ENCODE assay signal across 8 cellular contexts in the genomic region with DNA sequence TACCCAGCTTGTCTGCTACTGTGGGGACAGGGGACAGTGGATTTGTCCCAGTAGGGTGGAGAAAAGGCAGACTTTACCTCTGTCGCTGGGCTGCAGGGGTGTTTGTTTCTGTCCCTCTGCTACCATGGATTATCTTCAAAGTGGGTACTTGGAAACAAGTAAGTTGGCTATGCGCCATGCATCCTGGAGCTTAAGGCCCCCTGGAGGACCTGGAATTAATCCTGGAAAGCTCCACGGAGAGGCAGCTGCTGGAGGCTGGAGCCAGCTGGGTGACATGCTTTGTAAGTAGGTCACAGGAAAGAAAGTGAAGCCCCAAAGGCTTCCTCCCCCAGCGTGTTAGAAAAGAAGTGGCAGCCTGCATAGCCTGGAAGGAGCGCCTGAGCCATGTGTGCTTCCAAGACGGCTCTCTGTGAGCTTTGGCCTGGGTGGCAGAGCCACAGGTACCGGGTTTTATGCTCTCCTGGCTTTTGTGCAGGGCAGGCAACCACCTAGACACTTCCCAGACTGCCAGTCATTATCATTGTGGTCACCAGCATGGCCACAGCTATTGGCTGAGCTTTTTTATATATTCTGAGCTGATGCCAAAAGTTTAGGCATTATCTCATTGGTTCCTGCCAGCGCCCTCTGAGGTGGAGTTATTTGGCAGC. TPM values are rescaled to one million over a fixed set of nuclear protein-coding genes. Genes with fewer than 3 reads are reported as not detected.
DNase-seq lines count a peak whose midpoint lies in the region; ATAC-seq and TF ChIP-seq lines count a peak whose summit lies in the region.

No MANE protein-coding gene starts in this region.

- peak; percentile 73 for DNase-seq in AG20443 (ENCODE audit: low spot score)
- DNase-seq in NCI-H1694 (lab: John Stamatoyannopoulos, UW), result peak; percentile 53
- DNase-seq in body of pancreas, result peak; percentile 22 to 51 (median 30)
- DNase-seq in left kidney (ENCODE audit: low read depth, low spot score), result peak; percentile 80
- DNase-seq in vagina (ENCODE audit: extremely low spot score in 2 of 2), result no peak
- no peak for DNase-seq in activated CD4-positive, alpha-beta T cell treated with anti-CD3 and anti-CD28 coated beads, Interleukin-2, amount 50 U/mL, for 4 hours
- no peak for DNase-seq in omental fat pad (ENCODE audit: low spot score)
- DNase-seq in activated CD4-positive, CD25-positive, alpha-beta regulatory T cell (lab: John Stamatoyannopoulos, UW), result no peak

- TF ChIP-seq CTCF in body of pancreas (IDR thresholded peaks at IDR 0.05) (no peak), vagina (IDR thresholded peaks at IDR 0.05) (no peak), omental fat pad (IDR thresholded peaks at IDR 0.05) (no peak)

- H3K27me3 ChIP-seq in body of pancreas, result no peaks in the 10 kb centered on the region
- no peaks in the 10 kb centered on the region for H3K27me3 ChIP-seq in vagina

- intact Hi-C loops in body of pancreas (cut with DNase I), result no loop called here
- intact Hi-C loops in vagina (cut with DNase I), result no loop called here

- TF ChIP-seq POLR2A in body of pancreas (IDR thresholded peaks at IDR 0.05), result no peak
- no peak for TF ChIP-seq POLR2A in vagina (IDR thresholded peaks at IDR 0.05)

- WGBS in body of pancreas, 2 donors, result 45 to 47% methylated on average over 7 to 8 of the region's 8 CpGs

- H3K9me3 ChIP-seq in body of pancreas (no peaks in the 10 kb centered on the region), vagina (no peaks in the 10 kb centered on the region)

- H3K4me1 ChIP-seq in body of pancreas, result peaks cover 13% of the 10 kb centered on the region
- peaks cover 28% of the 10 kb centered on the region for H3K4me1 ChIP-seq in vagina

- H3K27ac ChIP-seq in body of pancreas (peak overlapping the region in 2 of 4 donors; percentile 15 to 45), vagina (peak overlapping the region; percentile 3)

- H3K4me3 ChIP-seq in body of pancreas (no peak overlapping the region), vagina (no peak overlapping the region)

- ATAC-seq in body of pancreas (peak; percentile 58), omental fat pad (ENCODE audit: low FRiP score) (no peak)

- H3K36me3 ChIP-seq in body of pancreas (replicated peaks in 1 of 2; ENCODE audit: insufficient read depth in 1 of 2, low read depth in 2 of 2) (no peaks in the 10 kb centered on the region), vagina (no peaks in the 10 kb centered on the region)

RNA-seq across cellular contexts. Expression of a gene that starts 9.5 kb away (rescaled TPM):
- 1 to 10 TPM; 2.0 to 5.2 TPM for total RNA-seq in body of pancreas
- 8.1 TPM for total RNA-seq in vagina
- total RNA-seq in omental fat pad, result 10 to 100 TPM in 1 of 4 donors, 1 to 10 TPM in 3; 5.4 to 16.4 (median 6.6) TPM

RNA-seq across cellular contexts. Expression of a gene that starts 47.6 kb away (rescaled TPM):
- total RNA-seq in body of pancreas, result 10 to 100 TPM; 20.5 to 28.0 TPM
- total RNA-seq in vagina, result 75.4 TPM
- 100 to 1,000 TPM in 1 of 4 donors, 10 to 100 TPM in 3; 36.2 to 340 (median 66.4) TPM for total RNA-seq in omental fat pad

Comparison
In these comparisons a context has a peak if more than half of its experiments do, and no peak if none do; other contexts are left out.
1. DNase-seq: peak in AG20443 (single experiment), NCI-H1694 (single experiment), body of pancreas (4 of 4) and left kidney (single experiment); none in vagina (0 of 2), activated CD4-positive, alpha-beta T cell treated with anti-CD3 and anti-CD28 coated beads, Interleukin-2, amount 50 U/mL, for 4 hours (0 of 2), omental fat pad (single experiment) and activated CD4-positive, CD25-positive, alpha-beta regulatory T cell (0 of 4).